Comparison of ENCODE assay signal across 13 cellular contexts in genomic region chr12:51907864-51908425, GRCh38. TPM values are rescaled to one million over a fixed set of nuclear protein-coding genes. Genes with fewer than 3 reads are reported as not detected.
DNase-seq lines count a peak whose midpoint lies in the region; ATAC-seq and TF ChIP-seq lines count a peak whose summit lies in the region.
"Had no signal": no experiment of that assay in that cellular context is flagged by ENCODE, and none has a peak within 500 bp of the region (broad histone marks: within the 10 kb centered on the region; RNA-seq: fewer than 3 reads in every experiment).

No MANE protein-coding gene starts in this region.

- no peaks in the 10 kb centered on the region for H3K27me3 ChIP-seq in ovary
- H3K27me3 ChIP-seq: BE2C had no signal

- peaks cover 51% of the 10 kb centered on the region for H3K27me3 Mint-ChIP-seq in activated CD4-positive, alpha-beta T cell treated with anti-CD3 and anti-CD28 coated beads, Interleukin-2, amount 10 ng/mL, durations not matched to agents 7 days and 5 days

- no peak overlapping the region for H3K27ac Mint-ChIP-seq in activated CD4-positive, alpha-beta T cell treated with anti-CD3 and anti-CD28 coated beads, Interleukin-2, amount 10 ng/mL, durations not matched to agents 7 days and 5 days

- TF ChIP-seq CTCF in AG04449 (IDR thresholded peaks at IDR 0.05; ENCODE audit: insufficient read depth, low read length, missing control alignments): no peak
- no peak for TF ChIP-seq CTCF in ovary (IDR thresholded peaks at IDR 0.05)

- no peaks in the 10 kb centered on the region for H3K4me1 ChIP-seq in ovary (ENCODE audit: insufficient read depth)

- DNase-seq in AG04449 (ENCODE audit: low read depth, low spot score) (no peak), left cardiac atrium (peak; percentile 13), ovary (no peak), amniotic stem cell (lab: John Stamatoyannopoulos, UW) (no peak), AG08396 (ENCODE audit: low spot score) (no peak)
- DNase-seq in activated CD4-positive, alpha-beta T cell treated with anti-CD3 and anti-CD28 coated beads, Interleukin-2, amount 10 ng/mL, durations not matched to agents 7 days and 5 days: no peak
- DNase-seq: BE2C; foreskin melanocyte; Kasumi-1; NCI-H82; stimulated activated CD8-positive, alpha-beta memory T cell treated with anti-CD3 and anti-CD28 coated beads, Interleukin-4, amount 100 ng/mL, for 48 hours had no signal

- H3K4me3 Mint-ChIP-seq in activated CD4-positive, alpha-beta T cell treated with anti-CD3 and anti-CD28 coated beads, Interleukin-2, amount 10 ng/mL, durations not matched to agents 7 days and 5 days: no peak overlapping the region

- H3K36me3 Mint-ChIP-seq in activated CD4-positive, alpha-beta T cell treated with anti-CD3 and anti-CD28 coated beads, Interleukin-2, amount 10 ng/mL, durations not matched to agents 7 days and 5 days (ENCODE audit: low read depth): no peaks in the 10 kb centered on the region

- H3K4me1 Mint-ChIP-seq in activated CD4-positive, alpha-beta T cell treated with anti-CD3 and anti-CD28 coated beads, Interleukin-2, amount 10 ng/mL, durations not matched to agents 7 days and 5 days: no peaks in the 10 kb centered on the region

- no peaks in the 10 kb centered on the region for H3K36me3 ChIP-seq in ovary
- H3K36me3 ChIP-seq: BE2C had no signal

- ATAC-seq in left cardiac atrium: no peak
- ATAC-seq in GM19035 (IDR thresholded peaks at IDR 0.05; ENCODE audit: unreplicated experiment): no peak

- H3K27ac ChIP-seq in angular gyrus (ENCODE audit: low read depth, low read length): peak overlapping the region; percentile 44
- H3K27ac ChIP-seq in ovary: no peak overlapping the region

- H3K9me3 Mint-ChIP-seq in activated CD4-positive, alpha-beta T cell treated with anti-CD3 and anti-CD28 coated beads, Interleukin-2, amount 10 ng/mL, durations not matched to agents 7 days and 5 days: no peaks in the 10 kb centered on the region

- no peak for TF ChIP-seq POLR2A in ovary (IDR thresholded peaks at IDR 0.05)

- POLR2A ChIA-PET in AG04449 (lab: Yijun Ruan, JAX): interaction anchor here (0.7 to 1.1 kb wide), 2 partner anchors 13 to 28 kb away, joined by 3 read pairs; no protein-coding TSS in a partner anchor
- POLR2A ChIA-PET in activated CD4-positive, alpha-beta T cell treated with anti-CD3 and anti-CD28 coated beads, Interleukin-2, amount 10 ng/mL, durations not matched to agents 7 days and 5 days (lab: Charles Lee): no interaction called here

- 75 to 79% (median 75%) methylated on average over 7 of the region's 7 CpGs for WGBS in ovary, 3 donors

- no peak for TF ChIP-seq EP300 in ovary (IDR thresholded peaks at IDR 0.05)

- H3K9me3 ChIP-seq in ovary: no peaks in the 10 kb centered on the region
- H3K9me3 ChIP-seq: BE2C had no signal

- CTCF ChIA-PET in AG04449 (lab: Yijun Ruan, JAX): interaction anchor here (0.6 to 32.5 kb wide), 8 partner anchors 8 to 123 kb away, joined by 3 to 621 read pairs (median 6); partner anchors contain the start of genes ACVRL1 and ANKRD33
- CTCF ChIA-PET in activated CD4-positive, alpha-beta T cell treated with anti-CD3 and anti-CD28 coated beads, Interleukin-2, amount 10 ng/mL, durations not matched to agents 7 days and 5 days (lab: Charles Lee): interaction anchor here (2.2 kb wide), 1 partner anchor 15 kb away, joined by 8 read pairs; no protein-coding TSS in a partner anchor

- H3K4me3 ChIP-seq in AG04449 (ENCODE audit: low read depth, low read length): peak overlapping the region; percentile 54
- peak overlapping the region; percentile 45 for H3K4me3 ChIP-seq in ovary

- intact Hi-C loops in left cardiac atrium (cut with DNase I) (no loop called here), ovary (cut with DNase I) (no loop called here)

RNA-seq across cellular contexts. Expression of gene ACVRL1, which starts 0.6 kb away (rescaled TPM):
- total RNA-seq in left cardiac atrium (10 to 100 TPM; 44.0 to 65.2 TPM), ovary (10 to 100 TPM in 5 of 7 donors, 1 to 10 TPM in 2; 5.7 to 17.6 (median 15.6) TPM)
- 10 to 100 TPM in 1 of 2 donors, 1 to 10 TPM in 1; 8.0 to 11.1 TPM for polyA plus RNA-seq in ovary
- total RNA-seq in activated CD4-positive, alpha-beta T cell treated with anti-CD3 and anti-CD28 coated beads, Interleukin-2, amount 10 ng/mL, durations not matched to agents 7 days and 5 days: not detected

RNA-seq across cellular contexts. Expression of gene ANKRD33, which starts 20.0 kb away (rescaled TPM):
- not detected for total RNA-seq in left cardiac atrium
- not detected for total RNA-seq in ovary
- polyA plus RNA-seq in ovary: not detected
- not detected for total RNA-seq in activated CD4-positive, alpha-beta T cell treated with anti-CD3 and anti-CD28 coated beads, Interleukin-2, amount 10 ng/mL, durations not matched to agents 7 days and 5 days

RNA-seq across cellular contexts. Expression of gene ACVR1B, which starts 43.6 kb away (rescaled TPM):
- 10 to 100 TPM; 13.0 to 19.3 TPM for total RNA-seq in left cardiac atrium
- total RNA-seq in ovary: 10 to 100 TPM in 6 of 7 donors, 1 to 10 TPM in 1; 6.9 to 27.3 (median 19.1) TPM
- polyA plus RNA-seq in ovary: 10 to 100 TPM in 1 of 2 donors, 1 to 10 TPM in 1; 9.7 to 23.0 TPM
- 1 to 10 TPM; 5.5 to 5.7 TPM for total RNA-seq in activated CD4-positive, alpha-beta T cell treated with anti-CD3 and anti-CD28 coated beads, Interleukin-2, amount 10 ng/mL, durations not matched to agents 7 days and 5 days

RNA-seq across cellular contexts. Expression of gene FIGNL2, which starts 59.4 kb away (rescaled TPM):
- total RNA-seq in left cardiac atrium (under 1 TPM; 0.39 to 0.47 TPM), ovary (under 1 TPM; 0.11 to 0.50 (median 0.33) TPM)
- under 1 TPM; 0.18 to 0.22 TPM for polyA plus RNA-seq in ovary
- total RNA-seq in activated CD4-positive, alpha-beta T cell treated with anti-CD3 and anti-CD28 coated beads, Interleukin-2, amount 10 ng/mL, durations not matched to agents 7 days and 5 days: under 1 TPM; 0.17 to 0.19 TPM

Comparison
In these comparisons a context has a peak if more than half of its experiments do, and no peak if none do; other contexts are left out.
1. RNA of gene ACVRL1, which starts 0.6 kb away (total RNA-seq): 44.0 to 65.2 TPM in left cardiac atrium and 5.7 to 17.6 TPM in ovary; not detected in activated CD4-positive, alpha-beta T cell treated with anti-CD3 and anti-CD28 coated beads, Interleukin-2, amount 10 ng/mL, durations not matched to agents 7 days and 5 days; every median in the first group is over 4 times any median in the second.